ENCODE assay signal across 9 cellular contexts in genomic region chrX:13898084-13898483, GRCh38.
DNase-seq lines count a peak whose midpoint lies in the region; ATAC-seq and TF ChIP-seq lines count a peak whose summit lies in the region.
"Had no signal": no experiment of that assay in that cellular context is flagged by ENCODE, and none has a peak within 500 bp of the region (broad histone marks: within the 10 kb centered on the region; RNA-seq: fewer than 3 reads in every experiment).

No MANE protein-coding gene starts in this region.

- no peaks in the 10 kb centered on the region for H3K9me3 Mint-ChIP-seq in activated CD4-positive, alpha-beta T cell treated with anti-CD3 and anti-CD28 coated beads, Interleukin-2, amount 10 ng/mL, durations not matched to agents 7 days and 5 days
- H3K9me3 Mint-ChIP-seq in activated T-helper 1 cell treated with anti-CD3 and anti-CD28 coated beads, Interleukin-12 subunit alpha, Interleukin-12 subunit beta, Interleukin-2, Interleukin-4 antibody, amounts not matched to agents 30 ng/mL and 10 ng/mL and 1 ng/mL, durations not matched to agents 14 hours and 24 hours and 36 hours: no peaks in the 10 kb centered on the region
- H3K9me3 Mint-ChIP-seq: memory B cell had no signal

- no peaks in the 10 kb centered on the region for H3K4me1 Mint-ChIP-seq in activated CD4-positive, alpha-beta T cell treated with anti-CD3 and anti-CD28 coated beads, Interleukin-2, amount 10 ng/mL, durations not matched to agents 7 days and 5 days
- H3K4me1 Mint-ChIP-seq in activated T-helper 1 cell treated with anti-CD3 and anti-CD28 coated beads, Interleukin-12 subunit alpha, Interleukin-12 subunit beta, Interleukin-2, Interleukin-4 antibody, amounts not matched to agents 30 ng/mL and 10 ng/mL and 1 ng/mL, durations not matched to agents 14 hours and 24 hours and 36 hours (ENCODE audit: low read depth): no peaks in the 10 kb centered on the region
- H3K4me1 Mint-ChIP-seq: memory B cell had no signal

- in situ Hi-C loops in mammary epithelial cell (cut with MboI; ENCODE audit: low sequenced_read_pairs in 2 of 2): no loop called here

- no peak for ATAC-seq in GM21737 (IDR thresholded peaks at IDR 0.05; ENCODE audit: unreplicated experiment)
- no peak for ATAC-seq in GM21786 (IDR thresholded peaks at IDR 0.05; ENCODE audit: unreplicated experiment)

- no TSS peak for BruUV-seq in mammary epithelial cell (replicated peaks; lab: Mats Ljungman, UMichigan)

- H3K4me3 Mint-ChIP-seq in activated CD4-positive, alpha-beta T cell treated with anti-CD3 and anti-CD28 coated beads, Interleukin-2, amount 10 ng/mL, durations not matched to agents 7 days and 5 days: no peak overlapping the region
- H3K4me3 Mint-ChIP-seq in activated T-helper 1 cell treated with anti-CD3 and anti-CD28 coated beads, Interleukin-12 subunit alpha, Interleukin-12 subunit beta, Interleukin-2, Interleukin-4 antibody, amounts not matched to agents 30 ng/mL and 10 ng/mL and 1 ng/mL, durations not matched to agents 14 hours and 24 hours and 36 hours: no peak overlapping the region
- H3K4me3 Mint-ChIP-seq: memory B cell had no signal

- CTCF ChIA-PET in activated CD4-positive, alpha-beta T cell treated with anti-CD3 and anti-CD28 coated beads, Interleukin-2, amount 10 ng/mL, durations not matched to agents 7 days and 5 days (lab: Charles Lee): no interaction called here
- CTCF ChIA-PET in mammary epithelial cell (lab: Charles Lee; ENCODE audit: low non-redundant PET): no interaction called here

- no peaks in the 10 kb centered on the region for H3K27me3 Mint-ChIP-seq in activated CD4-positive, alpha-beta T cell treated with anti-CD3 and anti-CD28 coated beads, Interleukin-2, amount 10 ng/mL, durations not matched to agents 7 days and 5 days
- H3K27me3 Mint-ChIP-seq in activated T-helper 1 cell treated with anti-CD3 and anti-CD28 coated beads, Interleukin-12 subunit alpha, Interleukin-12 subunit beta, Interleukin-2, Interleukin-4 antibody, amounts not matched to agents 30 ng/mL and 10 ng/mL and 1 ng/mL, durations not matched to agents 14 hours and 24 hours and 36 hours (ENCODE audit: insufficient read depth): peaks cover 2% of the 10 kb centered on the region
- H3K27me3 Mint-ChIP-seq: memory B cell had no signal

- H3K4me3 ChIP-seq in HUES48 (ENCODE audit: low read depth, low read length): no peak overlapping the region
- no peak overlapping the region for H3K4me3 ChIP-seq in mammary epithelial cell (replicated peaks in 1 of 3; ENCODE audit: insufficient read depth in 1 of 3, low read depth in 2 of 3, low read length in 3 of 3)
- no peak overlapping the region for H3K4me3 ChIP-seq in skeletal muscle cell (ENCODE audit: low read depth, low read length)

- H3K36me3 ChIP-seq in HUES48 (ENCODE audit: control insufficient read depth, insufficient read depth, low read length) (no peaks in the 10 kb centered on the region), mammary epithelial cell (ENCODE audit: insufficient read depth, low read length) (no peaks in the 10 kb centered on the region)

- H2AFZ ChIP-seq in mammary epithelial cell (ENCODE audit: low read depth, low read length): peak overlapping the region; percentile 28

- peak; percentile 12 for DNase-seq in activated CD4-positive, alpha-beta T cell treated with anti-CD3 and anti-CD28 coated beads, Interleukin-2, amount 10 ng/mL, durations not matched to agents 7 days and 5 days
- no peak for DNase-seq in activated CD4-positive, alpha-beta T cell treated with anti-CD3 and anti-CD28 coated beads, Interleukin-2, amount 50 U/mL, for 4 hours
- DNase-seq in mammary epithelial cell: peak; percentile 41
- DNase-seq in skeletal muscle cell (ENCODE audit: low read depth): peak; percentile 65
- no peak for DNase-seq in activated T-helper 1 cell treated with anti-CD3 and anti-CD28 coated beads, Interleukin-12 subunit alpha, Interleukin-12 subunit beta, Interleukin-2, Interleukin-4 antibody, amounts not matched to agents 30 ng/mL and 10 ng/mL and 1 ng/mL, durations not matched to agents 14 hours and 24 hours and 36 hours (ENCODE audit: low spot score)

- H3K9ac ChIP-seq in HUES48 (ENCODE audit: low read depth, low read length): no peak overlapping the region
- H3K9ac ChIP-seq in mammary epithelial cell (ENCODE audit: insufficient read depth, low read length): peak overlapping the region; percentile 65

- H4K20me1 ChIP-seq in mammary epithelial cell (ENCODE audit: insufficient read depth, low read length): no peaks in the 10 kb centered on the region

- TF ChIP-seq CTCF in mammary epithelial cell (conservative IDR thresholded peaks at IDR 0.05 in 1 of 2, IDR thresholded peaks at IDR 0.05 in 1 of 2; ENCODE audit: extremely low read depth in 1 of 2, insufficient read depth in 1 of 2, low read depth in 1 of 2, low read length in 2 of 2): peak; percentile 52 to 62

- H3K27ac ChIP-seq in HUES48 (ENCODE audit: low read depth, low read length): peak overlapping the region; percentile 38
- H3K27ac ChIP-seq in mammary epithelial cell (ENCODE audit: insufficient read depth, low read depth, low read length): peak overlapping the region; percentile 94

- H3K9me3 ChIP-seq in HUES48 (ENCODE audit: control insufficient read depth, insufficient read depth, low read length): no peaks in the 10 kb centered on the region
- H3K9me3 ChIP-seq in mammary epithelial cell (replicated peaks; ENCODE audit: insufficient read depth, low read length): no peaks in the 10 kb centered on the region

- H3K27me3 ChIP-seq in HUES48 (ENCODE audit: control insufficient read depth, insufficient read depth, low read length): no peaks in the 10 kb centered on the region
- H3K27me3 ChIP-seq in mammary epithelial cell (ENCODE audit: insufficient read depth, low read length): no peaks in the 10 kb centered on the region

- POLR2A ChIA-PET in activated CD4-positive, alpha-beta T cell treated with anti-CD3 and anti-CD28 coated beads, Interleukin-2, amount 10 ng/mL, durations not matched to agents 7 days and 5 days (lab: Charles Lee): no interaction called here

- dilution Hi-C loops in mammary epithelial cell (cut with HindIII; ENCODE audit: low sequenced_read_pairs): no loop called here

- intact Hi-C loops in mammary epithelial cell (cut with micrococcal nuclease): loop anchor here (1.0 to 10.0 kb wide), 3 partner anchors 39 to 243 kb away; partner anchors contain the start of genes GEMIN8 and TCEANC
- intact Hi-C loops in activated T-helper 1 cell treated with anti-CD3 and anti-CD28 coated beads, Interleukin-12 subunit alpha, Interleukin-12 subunit beta, Interleukin-2, Interleukin-4 antibody, amounts not matched to agents 30 ng/mL and 10 ng/mL and 1 ng/mL, durations not matched to agents 14 hours and 24 hours and 36 hours (cut with micrococcal nuclease): loop anchor here (1.0 kb wide), 1 partner anchor 134 kb away; no protein-coding TSS in a partner anchor

- H3K4me1 ChIP-seq in HUES48 (ENCODE audit: control insufficient read depth, insufficient read depth, low read length) (peaks cover 47% of the 10 kb centered on the region), mammary epithelial cell (ENCODE audit: insufficient read depth, low read length) (peaks cover 38% of the 10 kb centered on the region)

- H3K27ac Mint-ChIP-seq in activated CD4-positive, alpha-beta T cell treated with anti-CD3 and anti-CD28 coated beads, Interleukin-2, amount 10 ng/mL, durations not matched to agents 7 days and 5 days: no peak overlapping the region
- no peak overlapping the region for H3K27ac Mint-ChIP-seq in activated T-helper 1 cell treated with anti-CD3 and anti-CD28 coated beads, Interleukin-12 subunit alpha, Interleukin-12 subunit beta, Interleukin-2, Interleukin-4 antibody, amounts not matched to agents 30 ng/mL and 10 ng/mL and 1 ng/mL, durations not matched to agents 14 hours and 24 hours and 36 hours
- H3K27ac Mint-ChIP-seq: memory B cell had no signal

- H3K79me2 ChIP-seq in mammary epithelial cell (ENCODE audit: insufficient read depth, low read length): no peaks in the 10 kb centered on the region

- peak overlapping the region; percentile 4 for H3K4me2 ChIP-seq in mammary epithelial cell (ENCODE audit: insufficient read depth, low read depth, low read length)

- 36% methylated on average over 3 of the region's 3 CpGs for WGBS in mammary epithelial cell (ENCODE audit: low coverage, missing lambda C conversion rate)

- no peaks in the 10 kb centered on the region for H3K36me3 Mint-ChIP-seq in activated CD4-positive, alpha-beta T cell treated with anti-CD3 and anti-CD28 coated beads, Interleukin-2, amount 10 ng/mL, durations not matched to agents 7 days and 5 days (ENCODE audit: low read depth)
- no peaks in the 10 kb centered on the region for H3K36me3 Mint-ChIP-seq in activated T-helper 1 cell treated with anti-CD3 and anti-CD28 coated beads, Interleukin-12 subunit alpha, Interleukin-12 subunit beta, Interleukin-2, Interleukin-4 antibody, amounts not matched to agents 30 ng/mL and 10 ng/mL and 1 ng/mL, durations not matched to agents 14 hours and 24 hours and 36 hours (ENCODE audit: low read depth)
- H3K36me3 Mint-ChIP-seq: memory B cell had no signal

Comparison
In these comparisons a context has a peak if more than half of its experiments do, and no peak if none do; other contexts are left out.
1. DNase-seq: peak in activated CD4-positive, alpha-beta T cell treated with anti-CD3 and anti-CD28 coated beads, Interleukin-2, amount 10 ng/mL, durations not matched to agents 7 days and 5 days (single experiment), mammary epithelial cell (single experiment) and skeletal muscle cell (single experiment); none in activated CD4-positive, alpha-beta T cell treated with anti-CD3 and anti-CD28 coated beads, Interleukin-2, amount 50 U/mL, for 4 hours (0 of 2) and activated T-helper 1 cell treated with anti-CD3 and anti-CD28 coated beads, Interleukin-12 subunit alpha, Interleukin-12 subunit beta, Interleukin-2, Interleukin-4 antibody, amounts not matched to agents 30 ng/mL and 10 ng/mL and 1 ng/mL, durations not matched to agents 14 hours and 24 hours and 36 hours (single experiment).